Comparison of ENCODE assay signal across 19 cellular contexts in genomic region chr2:217118559-217118958, GRCh38.
"Had no signal": no experiment of that assay in that cellular context is flagged by ENCODE, and none has a peak within 500 bp of the region (broad histone marks: within the 10 kb centered on the region; RNA-seq: fewer than 3 reads in every experiment).

No MANE protein-coding gene starts in this region.

- H3K4me2 ChIP-seq: KMS-11 had no signal

- H3K36me3 ChIP-seq: SJSA1 had no signal

- H3K9me3 ChIP-seq: SJSA1 had no signal

- H3K4me1 ChIP-seq: SJSA1 had no signal

- H3K4me3 ChIP-seq: K562, SJSA1, SK-N-MC had no signal

- H3K27me3 ChIP-seq: SJSA1 had no signal

- ATAC-seq: K562 had no signal

- H3K9ac ChIP-seq: KMS-11 had no signal

- DNase-seq: Kasumi-1, MM.1S, NCI-H1092 treated with DMSO at 0.1 percent for 48 hours, NCI-H1436, NCI-H1930, NCI-H2081, NCI-H2107, NCI-H2227 treated with DMSO at 0.1 percent for 48 hours, NCI-H510A, NCI-H524 treated with DMSO at 0.1 percent for 48 hours, NCI-H69, NCI-H774, Right ventricle myocardium superior, RPMI8226, SIG-M5 had no signal

- H3K27ac ChIP-seq: KMS-11, SJSA1, SK-N-MC had no signal
